1 cellular context compared by ENCODE assay signal in the genomic region with DNA sequence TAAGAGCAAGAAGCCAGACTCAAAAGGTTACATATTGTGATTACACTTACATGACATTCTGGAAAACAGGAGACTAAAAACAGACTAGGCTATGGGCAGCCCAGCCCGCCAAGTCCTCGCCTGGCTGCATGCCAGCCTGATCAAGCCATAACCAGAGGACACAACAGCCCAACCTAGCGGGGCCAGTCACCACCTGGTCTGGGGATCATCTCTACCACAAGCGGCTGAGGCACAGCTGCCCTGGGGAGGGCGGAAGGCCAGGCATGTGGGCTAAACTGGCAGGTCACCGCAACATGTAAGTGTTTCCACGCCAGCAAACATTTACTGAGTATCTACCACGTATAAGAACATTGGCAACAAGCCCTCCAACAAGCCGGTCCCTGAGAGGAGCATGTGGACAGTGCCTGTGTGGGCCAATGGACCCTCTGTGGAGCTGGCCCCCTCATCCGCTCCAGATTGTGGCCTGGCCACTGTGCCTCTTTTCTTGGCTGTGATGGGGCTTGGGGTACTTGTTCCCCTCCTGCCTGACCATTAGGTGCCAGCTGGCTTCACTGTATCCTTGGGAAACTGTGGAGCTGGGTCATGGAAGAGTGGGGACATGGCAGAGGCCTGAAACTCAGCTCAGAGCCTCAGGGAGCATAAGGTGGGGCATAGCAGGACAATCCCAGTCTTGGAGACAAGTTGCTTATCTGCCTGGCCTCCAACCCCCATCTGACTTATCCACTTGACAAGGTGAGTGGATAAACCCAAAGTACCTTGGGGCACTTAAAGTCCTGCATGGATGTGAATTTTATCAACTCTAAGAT.
TF ChIP-seq lines count a peak whose summit lies in the region.

No MANE protein-coding gene starts in this region.

TF ChIP-seq in K562, 482 proteins besides CTCF, POLR2A, EP300 and RAD21 (continued from another document):
- TF ChIP-seq, protein P1, sequence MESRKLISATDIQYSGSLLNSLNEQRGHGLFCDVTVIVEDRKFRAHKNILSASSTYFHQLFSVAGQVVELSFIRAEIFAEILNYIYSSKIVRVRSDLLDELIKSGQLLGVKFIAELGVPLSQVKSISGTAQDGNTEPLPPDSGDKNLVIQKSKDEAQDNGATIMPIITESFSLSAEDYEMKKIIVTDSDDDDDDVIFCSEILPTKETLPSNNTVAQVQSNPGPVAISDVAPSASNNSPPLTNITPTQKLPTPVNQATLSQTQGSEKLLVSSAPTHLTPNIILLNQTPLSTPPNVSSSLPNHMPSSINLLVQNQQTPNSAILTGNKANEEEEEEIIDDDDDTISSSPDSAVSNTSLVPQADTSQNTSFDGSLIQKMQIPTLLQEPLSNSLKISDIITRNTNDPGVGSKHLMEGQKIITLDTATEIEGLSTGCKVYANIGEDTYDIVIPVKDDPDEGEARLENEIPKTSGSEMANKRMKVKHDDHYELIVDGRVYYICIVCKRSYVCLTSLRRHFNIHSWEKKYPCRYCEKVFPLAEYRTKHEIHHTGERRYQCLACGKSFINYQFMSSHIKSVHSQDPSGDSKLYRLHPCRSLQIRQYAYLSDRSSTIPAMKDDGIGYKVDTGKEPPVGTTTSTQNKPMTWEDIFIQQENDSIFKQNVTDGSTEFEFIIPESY (CRISPR knock-in tag; IDR thresholded peaks at IDR 0.05), result peak; percentile 91
- TF ChIP-seq RBM25 (IDR thresholded peaks at IDR 0.05; ENCODE audit: low read depth, low read length, severe bottlenecking), result no peak
- TF ChIP-seq, protein P2, sequence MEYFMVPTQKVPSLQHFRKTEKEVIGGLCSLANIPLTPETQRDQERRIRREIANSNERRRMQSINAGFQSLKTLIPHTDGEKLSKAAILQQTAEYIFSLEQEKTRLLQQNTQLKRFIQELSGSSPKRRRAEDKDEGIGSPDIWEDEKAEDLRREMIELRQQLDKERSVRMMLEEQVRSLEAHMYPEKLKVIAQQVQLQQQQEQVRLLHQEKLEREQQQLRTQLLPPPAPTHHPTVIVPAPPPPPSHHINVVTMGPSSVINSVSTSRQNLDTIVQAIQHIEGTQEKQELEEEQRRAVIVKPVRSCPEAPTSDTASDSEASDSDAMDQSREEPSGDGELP (CRISPR knock-in tag; IDR thresholded peaks at IDR 0.05; ENCODE audit: borderline replicate concordance), result peak; percentile 18; the same call in 1 of the 2 replicates
- peak; percentile 88 for TF ChIP-seq NFIC (IDR thresholded peaks at IDR 0.05)
- TF ChIP-seq ZNF699 (CRISPR knock-in tag; IDR thresholded peaks at IDR 0.05; ENCODE audit: insufficient replicate concordance), result no peak
- TF ChIP-seq, protein P3, sequence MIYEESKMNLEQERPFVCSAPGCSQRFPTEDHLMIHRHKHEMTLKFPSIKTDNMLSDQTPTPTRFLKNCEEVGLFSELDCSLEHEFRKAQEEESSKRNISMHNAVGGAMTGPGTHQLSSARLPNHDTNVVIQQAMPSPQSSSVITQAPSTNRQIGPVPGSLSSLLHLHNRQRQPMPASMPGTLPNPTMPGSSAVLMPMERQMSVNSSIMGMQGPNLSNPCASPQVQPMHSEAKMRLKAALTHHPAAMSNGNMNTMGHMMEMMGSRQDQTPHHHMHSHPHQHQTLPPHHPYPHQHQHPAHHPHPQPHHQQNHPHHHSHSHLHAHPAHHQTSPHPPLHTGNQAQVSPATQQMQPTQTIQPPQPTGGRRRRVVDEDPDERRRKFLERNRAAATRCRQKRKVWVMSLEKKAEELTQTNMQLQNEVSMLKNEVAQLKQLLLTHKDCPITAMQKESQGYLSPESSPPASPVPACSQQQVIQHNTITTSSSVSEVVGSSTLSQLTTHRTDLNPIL (CRISPR knock-in tag; IDR thresholded peaks at IDR 0.05), result no peak
- TF ChIP-seq FOXK2 (conservative IDR thresholded peaks at IDR 0.05 in 1 of 2, IDR thresholded peaks at IDR 0.05 in 1 of 2; ENCODE audit: low read depth in 2 of 2), result no peak
- TF ChIP-seq ZFP36 (IDR thresholded peaks at IDR 0.05; ENCODE audit: low read depth, low read length, partially characterized antibody), result peak; percentile 36
TF ChIP-seq in K562: peak in this region for 7.
